ENCODE assay signal across 31 cellular contexts in genomic region chrX:27884654-27885053, GRCh38.
"Had no signal": no experiment of that assay in that cellular context is flagged by ENCODE, and none has a peak within 500 bp of the region (broad histone marks: within the 10 kb centered on the region; RNA-seq: fewer than 3 reads in every experiment).

No MANE protein-coding gene starts in this region.

- H3K4me1 ChIP-seq: gastrocnemius medialis, pancreas, prostate gland had no signal

- H3K9me3 ChIP-seq: gastrocnemius medialis, pancreas, prostate gland, thoracic aorta had no signal

- ATAC-seq: activated CD4-positive, CD25-positive, alpha-beta regulatory T cell treated with anti-CD3 and anti-CD28 coated beads, Interleukin-2, amount 50 U/mL, for 24 hours; gastrocnemius medialis; naive thymus-derived CD4-positive, alpha-beta T cell; pancreas; sciatic nerve; stimulated activated naive CD8-positive, alpha-beta T cell treated with anti-CD3 and anti-CD28 coated beads, Interleukin-15, Interleukin-2, amounts not matched to agents 100 U/mL and 50 U/mL, for 24 hours had no signal

- H3K79me2 ChIP-seq: hepatocyte had no signal

- DNase-seq: activated CD4-positive, alpha-beta T cell treated with anti-CD3 and anti-CD28 coated beads for 48 hours; activated CD4-positive, alpha-beta T cell treated with anti-CD3 and anti-CD28 coated beads, Interleukin-2, amount 50 U/mL, for 48 hours; activated CD8-positive, alpha-beta memory T cell treated with anti-CD3 and anti-CD28 coated beads for 24 hours; activated effector memory CD4-positive, alpha-beta T cell treated with Interleukin-2 at 50 U/mL for 16 hours; activated naive CD4-positive, alpha-beta T cell treated with Interleukin-2 at 50 U/mL for 16 hours; activated naive CD8-positive, alpha-beta T cell treated with anti-CD3 and anti-CD28 coated beads, Interleukin-2, amount 10 ng/mL, durations not matched to agents 7 days and 5 days; brain microvascular endothelial cell; dorsolateral prefrontal cortex; effector memory CD4-positive, alpha-beta T cell; erythroblast; gastrocnemius medialis; islet precursor cell; naive thymus-derived CD4-positive, alpha-beta T cell; nucleus accumbens; pancreas; retina; stimulated activated CD4-positive, alpha-beta T cell treated with anti-CD3 and anti-CD28 coated beads, Interleukin-12 subunit alpha, Interleukin-12 subunit beta, amount 100 ng/mL, for 4 hours; stimulated activated CD4-positive, alpha-beta T cell treated with anti-CD3 and anti-CD28 coated beads, Interleukin-4, amount 100 ng/mL, for 1 hour; stimulated activated naive CD8-positive, alpha-beta T cell treated with anti-CD3 and anti-CD28 coated beads, Interleukin-15, Interleukin-2, amounts not matched to agents 100 U/mL and 50 U/mL, for 24 hours; trophoblast cell had no signal

- H3K27me3 ChIP-seq: brain microvascular endothelial cell, gastrocnemius medialis, hepatocyte had no signal

- H3K4me3 Mint-ChIP-seq: activated naive CD8-positive, alpha-beta T cell treated with anti-CD3 and anti-CD28 coated beads, Interleukin-2, amount 10 ng/mL, durations not matched to agents 7 days and 5 days; mesothelial cell of epicardium; naive thymus-derived CD4-positive, alpha-beta T cell had no signal

- H3K27ac Mint-ChIP-seq: activated naive CD8-positive, alpha-beta T cell treated with anti-CD3 and anti-CD28 coated beads, Interleukin-2, amount 10 ng/mL, durations not matched to agents 7 days and 5 days; mesothelial cell of epicardium; naive thymus-derived CD4-positive, alpha-beta T cell had no signal

- H3K27ac ChIP-seq: brain microvascular endothelial cell, coronary artery, dorsolateral prefrontal cortex, gastrocnemius medialis, hepatocyte, pancreas, prostate gland, skin epidermis, thoracic aorta, VCaP had no signal

- H3K4me3 ChIP-seq: coronary artery, dorsolateral prefrontal cortex, gastrocnemius medialis, hepatocyte, pancreas, prostate gland, skin epidermis, thoracic aorta had no signal

- FAIRE-seq: TTC549, urothelium cell line had no signal

- H2AFZ ChIP-seq: hepatocyte had no signal

- H3K27me3 Mint-ChIP-seq: activated naive CD8-positive, alpha-beta T cell treated with anti-CD3 and anti-CD28 coated beads, Interleukin-2, amount 10 ng/mL, durations not matched to agents 7 days and 5 days; naive thymus-derived CD4-positive, alpha-beta T cell had no signal

- H3K36me3 ChIP-seq: brain microvascular endothelial cell, gastrocnemius medialis, pancreas, prostate gland, thoracic aorta had no signal

- H3K9me3 Mint-ChIP-seq: activated naive CD8-positive, alpha-beta T cell treated with anti-CD3 and anti-CD28 coated beads, Interleukin-2, amount 10 ng/mL, durations not matched to agents 7 days and 5 days had no signal

- H3K4me2 ChIP-seq: hepatocyte had no signal

- H3K4me1 Mint-ChIP-seq: activated naive CD8-positive, alpha-beta T cell treated with anti-CD3 and anti-CD28 coated beads, Interleukin-2, amount 10 ng/mL, durations not matched to agents 7 days and 5 days; naive thymus-derived CD4-positive, alpha-beta T cell had no signal

- H3K36me3 Mint-ChIP-seq: activated naive CD8-positive, alpha-beta T cell treated with anti-CD3 and anti-CD28 coated beads, Interleukin-2, amount 10 ng/mL, durations not matched to agents 7 days and 5 days; mesothelial cell of epicardium; naive thymus-derived CD4-positive, alpha-beta T cell had no signal
